In the genomic region with DNA sequence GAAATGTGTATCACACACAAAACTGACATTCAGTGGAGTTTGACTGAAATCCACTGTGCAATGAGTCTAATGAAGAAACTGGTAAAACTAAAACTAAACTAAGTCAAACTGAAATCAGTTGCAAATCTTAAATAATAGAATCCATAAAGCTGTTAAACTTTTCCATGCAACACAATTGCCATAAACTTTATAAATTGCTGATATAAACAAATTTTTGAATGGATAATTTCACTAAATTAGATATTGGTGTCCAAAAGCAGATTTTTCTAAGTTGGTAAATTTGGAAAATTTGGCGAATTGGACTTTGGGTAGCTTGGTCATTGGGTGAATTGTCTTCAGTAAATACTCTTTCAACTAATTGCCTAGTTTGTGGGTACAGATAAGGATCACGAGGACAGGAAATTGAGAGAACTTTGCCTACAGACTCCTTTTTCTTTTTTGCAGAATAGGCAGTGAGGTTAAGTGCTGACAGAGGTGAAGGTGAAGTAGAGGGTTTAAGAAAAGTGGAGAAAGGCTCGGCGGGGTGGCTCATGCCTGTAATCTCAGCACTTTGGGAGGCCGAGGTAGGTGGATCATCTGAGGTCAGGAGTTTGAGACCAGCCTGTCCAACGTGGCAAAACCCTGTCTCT, we compare ENCODE assay signal across 18 cellular contexts. TPM values are rescaled to one million over a fixed set of nuclear protein-coding genes. Genes with fewer than 3 reads are reported as not detected.
DNase-seq lines count a peak whose midpoint lies in the region; ATAC-seq and TF ChIP-seq lines count a peak whose summit lies in the region.
"Had no signal": no experiment of that assay in that cellular context is flagged by ENCODE, and none has a peak within 500 bp of the region (broad histone marks: within the 10 kb centered on the region; RNA-seq: fewer than 3 reads in every experiment).

No MANE protein-coding gene starts in this region.

- H3K9me3 Mint-ChIP-seq in activated naive CD8-positive, alpha-beta T cell (ENCODE audit: low read depth): no peaks in the 10 kb centered on the region
- H3K9me3 Mint-ChIP-seq in activated naive CD8-positive, alpha-beta T cell treated with anti-CD3 and anti-CD28 coated beads, Interleukin-2, amount 50 U/mL, for 24 hours: no peaks in the 10 kb centered on the region
- H3K9me3 Mint-ChIP-seq in T-helper 2 cell treated with Interferon-gamma antibody and Interleukin-4, amounts not matched to agents 5 μg/mL and 100 μg/mL, for 36 hours: no peaks in the 10 kb centered on the region
- peaks cover 0 to 9% (median 0%) of the 10 kb centered on the region in 9 donors for H3K9me3 Mint-ChIP-seq in naive thymus-derived CD8-positive, alpha-beta T cell
- H3K9me3 Mint-ChIP-seq: H9, IgD-negative memory B cell had no signal

- no peaks in the 10 kb centered on the region for H3K27me3 Mint-ChIP-seq in activated naive CD8-positive, alpha-beta T cell
- no peaks in the 10 kb centered on the region for H3K27me3 Mint-ChIP-seq in activated naive CD8-positive, alpha-beta T cell treated with anti-CD3 and anti-CD28 coated beads, Interleukin-2, amount 50 U/mL, for 24 hours
- H3K27me3 Mint-ChIP-seq in T-helper 2 cell treated with Interferon-gamma antibody and Interleukin-4, amounts not matched to agents 5 μg/mL and 100 μg/mL, for 36 hours (ENCODE audit: low read depth): peaks cover 2% of the 10 kb centered on the region
- no peaks in the 10 kb centered on the region for H3K27me3 Mint-ChIP-seq in naive thymus-derived CD8-positive, alpha-beta T cell
- H3K27me3 Mint-ChIP-seq: IgD-negative memory B cell had no signal

- intact Hi-C loops in tibial artery (cut with DNase I; ENCODE audit: low total_unique reads): no loop called here

- no peaks in the 10 kb centered on the region for H3K36me3 Mint-ChIP-seq in activated naive CD8-positive, alpha-beta T cell
- H3K36me3 Mint-ChIP-seq in activated naive CD8-positive, alpha-beta T cell treated with anti-CD3 and anti-CD28 coated beads, Interleukin-2, amount 50 U/mL, for 24 hours (ENCODE audit: low read depth): no peaks in the 10 kb centered on the region
- H3K36me3 Mint-ChIP-seq in T-helper 2 cell treated with Interferon-gamma antibody and Interleukin-4, amounts not matched to agents 5 μg/mL and 100 μg/mL, for 36 hours (ENCODE audit: low read depth): peaks cover 16% of the 10 kb centered on the region
- H3K36me3 Mint-ChIP-seq in naive thymus-derived CD8-positive, alpha-beta T cell: no peaks in the 10 kb centered on the region

- ATAC-seq in activated naive CD8-positive, alpha-beta T cell treated with anti-CD3 and anti-CD28 coated beads, Interleukin-2, amount 50 U/mL, for 24 hours: no peak
- no peak for ATAC-seq in naive thymus-derived CD8-positive, alpha-beta T cell
- ATAC-seq: GM12878 had no signal

- H3K4me3 ChIP-seq in tibial artery: no peak overlapping the region
- H3K4me3 ChIP-seq: BLaER1, GM12878 had no signal

- no peak overlapping the region for H3K27ac ChIP-seq in tibial artery
- H3K27ac ChIP-seq: BLaER1 had no signal

- POLR2A ChIA-PET in naive thymus-derived CD8-positive, alpha-beta T cell (lab: Charles Lee): interaction anchor here (0.6 to 5.7 kb wide), 7 partner anchors 9 to 80 kb away, joined by 3 to 46 read pairs (median 5); partner anchors contain the start of genes ILK, MRPL17, RRP8 and TAF10

- no peak for TF ChIP-seq CTCF in tibial artery (IDR thresholded peaks at IDR 0.05)

- H3K27me3 ChIP-seq in tibial artery: no peaks in the 10 kb centered on the region
- H3K27me3 ChIP-seq: BLaER1 had no signal

- peaks cover 88% of the 10 kb centered on the region for H3K4me1 Mint-ChIP-seq in activated naive CD8-positive, alpha-beta T cell (ENCODE audit: low read depth)
- peaks cover 71% of the 10 kb centered on the region for H3K4me1 Mint-ChIP-seq in activated naive CD8-positive, alpha-beta T cell treated with anti-CD3 and anti-CD28 coated beads, Interleukin-2, amount 50 U/mL, for 24 hours
- H3K4me1 Mint-ChIP-seq in T-helper 2 cell treated with Interferon-gamma antibody and Interleukin-4, amounts not matched to agents 5 μg/mL and 100 μg/mL, for 36 hours (ENCODE audit: low read depth): peaks cover 66% of the 10 kb centered on the region
- H3K4me1 Mint-ChIP-seq in naive thymus-derived CD8-positive, alpha-beta T cell: peaks cover 46 to 87% (median 77%) of the 10 kb centered on the region in 4 donors

- no peaks in the 10 kb centered on the region for H3K4me1 ChIP-seq in tibial artery
- H3K4me1 ChIP-seq: Caco-2 had no signal

- no peaks in the 10 kb centered on the region for H3K36me3 ChIP-seq in tibial artery
- H3K36me3 ChIP-seq: BLaER1 had no signal

- H3K9me3 ChIP-seq in tibial artery: no peaks in the 10 kb centered on the region
- H3K9me3 ChIP-seq: BLaER1, Caco-2 had no signal

- peak overlapping the region; percentile 42 for H3K4me3 Mint-ChIP-seq in activated naive CD8-positive, alpha-beta T cell
- no peak overlapping the region for H3K4me3 Mint-ChIP-seq in activated naive CD8-positive, alpha-beta T cell treated with anti-CD3 and anti-CD28 coated beads, Interleukin-2, amount 50 U/mL, for 24 hours
- peak overlapping the region; percentile 65 for H3K4me3 Mint-ChIP-seq in T-helper 2 cell treated with Interferon-gamma antibody and Interleukin-4, amounts not matched to agents 5 μg/mL and 100 μg/mL, for 36 hours
- H3K4me3 Mint-ChIP-seq in naive thymus-derived CD8-positive, alpha-beta T cell: peak overlapping the region in 9 of 10 donors; percentile 19 to 78 (median 46)
- H3K4me3 Mint-ChIP-seq: H9, IgD-negative memory B cell had no signal

- H3K27ac Mint-ChIP-seq in activated naive CD8-positive, alpha-beta T cell: peak overlapping the region; percentile 70
- H3K27ac Mint-ChIP-seq in activated naive CD8-positive, alpha-beta T cell treated with anti-CD3 and anti-CD28 coated beads, Interleukin-2, amount 50 U/mL, for 24 hours: no peak overlapping the region
- peak overlapping the region; percentile 72 for H3K27ac Mint-ChIP-seq in T-helper 2 cell treated with Interferon-gamma antibody and Interleukin-4, amounts not matched to agents 5 μg/mL and 100 μg/mL, for 36 hours
- peak overlapping the region in 9 of 10 donors; percentile 0 to 86 (median 43) for H3K27ac Mint-ChIP-seq in naive thymus-derived CD8-positive, alpha-beta T cell
- H3K27ac Mint-ChIP-seq: H9, IgD-negative memory B cell had no signal

- DNase-seq in activated naive CD8-positive, alpha-beta T cell treated with anti-CD3 and anti-CD28 coated beads, Interleukin-2, amount 50 U/mL, for 24 hours: no peak
- peak; percentile 1 for DNase-seq in GF-D8 (lab: John Stamatoyannopoulos, UW)
- peak; percentile 16 for DNase-seq in T-helper 2 cell treated with Interferon-gamma antibody and Interleukin-4, amounts not matched to agents 5 μg/mL and 100 μg/mL, for 36 hours (ENCODE audit: low spot score)
- DNase-seq in naive thymus-derived CD8-positive, alpha-beta T cell: peak in 1 of 10 donors; percentile 22
- DNase-seq in tibial artery: no peak
- DNase-seq in NCI-H2107 (lab: John Stamatoyannopoulos, UW): no peak
- DNase-seq: Caco-2, DMS53, H9, MV-4-11, NCI-H1417 treated with DMSO at 0.1 percent for 48 hours, NCI-H2029 treated with DMSO at 0.1 percent for 48 hours, NCI-H524, SHP77 had no signal

RNA-seq across cellular contexts. Expression of gene MRPL17, which starts 12.8 kb away (rescaled TPM):
- total RNA-seq in naive thymus-derived CD8-positive, alpha-beta T cell: 10 to 100 TPM; 27.5 to 30.1 TPM
- polyA plus RNA-seq in naive thymus-derived CD8-positive, alpha-beta T cell: 10 to 100 TPM; 16.2 to 23.6 (median 16.5) TPM

RNA-seq across cellular contexts. Expression of gene DCHS1, which starts 14.7 kb away (rescaled TPM):
- total RNA-seq in naive thymus-derived CD8-positive, alpha-beta T cell: 10 to 100 TPM; 14.4 to 14.9 TPM
- 1 to 10 TPM; 2.2 to 6.1 (median 2.9) TPM for polyA plus RNA-seq in naive thymus-derived CD8-positive, alpha-beta T cell

RNA-seq across cellular contexts. Expression of gene TPP1, which starts 51.1 kb away (rescaled TPM):
- 100 to 1,000 TPM; 130 TPM for total RNA-seq in naive thymus-derived CD8-positive, alpha-beta T cell
- polyA plus RNA-seq in naive thymus-derived CD8-positive, alpha-beta T cell: 100 to 1,000 TPM in 1 of 3 donors, 10 to 100 TPM in 2; 84.8 to 107 (median 85.1) TPM

RNA-seq across cellular contexts. Expression of gene TAF10, which starts 58.3 kb away (rescaled TPM):
- total RNA-seq in naive thymus-derived CD8-positive, alpha-beta T cell: 100 to 1,000 TPM; 107 to 116 TPM
- 100 to 1,000 TPM; 247 to 332 (median 249) TPM for polyA plus RNA-seq in naive thymus-derived CD8-positive, alpha-beta T cell

Comparison
In these comparisons a context has a peak if more than half of its experiments do, and no peak if none do; other contexts are left out.
1. DNase-seq: peak in GF-D8 (single experiment) and T-helper 2 cell treated with Interferon-gamma antibody and Interleukin-4, amounts not matched to agents 5 μg/mL and 100 μg/mL, for 36 hours (single experiment); none in activated naive CD8-positive, alpha-beta T cell treated with anti-CD3 and anti-CD28 coated beads, Interleukin-2, amount 50 U/mL, for 24 hours (single experiment), tibial artery (0 of 2) and NCI-H2107 (single experiment).